Comparison of ENCODE assay signal across 1 cellular context in genomic region chr7:51645707-51646298, GRCh38.
TF ChIP-seq lines count a peak whose summit lies in the region.

No MANE protein-coding gene starts in this region.

TF ChIP-seq in HepG2, 621 proteins besides CTCF, POLR2A, EP300 and RAD21 (continued from another document):
- TF ChIP-seq ZNF280D (CRISPR knock-in tag; IDR thresholded peaks at IDR 0.05), result no peak
- TF ChIP-seq RXRB (CRISPR knock-in tag; IDR thresholded peaks at IDR 0.05; ENCODE audit: borderline replicate concordance), result no peak
- TF ChIP-seq HMGXB4 (CRISPR knock-in tag; IDR thresholded peaks at IDR 0.05; ENCODE audit: borderline replicate concordance in 1 of 2, low read depth in 1 of 2), result no peak
- TF ChIP-seq SRSF9 (IDR thresholded peaks at IDR 0.05; ENCODE audit: borderline replicate concordance, insufficient read depth, low read depth, low read length, poor library complexity, severe bottlenecking), result no peak
- no peak for TF ChIP-seq ZNF224 (CRISPR knock-in tag; IDR thresholded peaks at IDR 0.05)
- TF ChIP-seq TAF15 (IDR thresholded peaks at IDR 0.05; ENCODE audit: low read depth, low read length, poor library complexity, severe bottlenecking), result no peak
- TF ChIP-seq ZNF138 (CRISPR knock-in tag; IDR thresholded peaks at IDR 0.05; ENCODE audit: low read depth), result no peak
- no peak for TF ChIP-seq ZFP91 (CRISPR knock-in tag; IDR thresholded peaks at IDR 0.05; ENCODE audit: borderline replicate concordance)
- no peak for TF ChIP-seq SMAD9 (CRISPR knock-in tag; IDR thresholded peaks at IDR 0.05)
- no peak for TF ChIP-seq NR0B2 (CRISPR knock-in tag; IDR thresholded peaks at IDR 0.05)
- no peak for TF ChIP-seq ATF1 (CRISPR knock-in tag; IDR thresholded peaks at IDR 0.05)
TF ChIP-seq in HepG2: peak in this region for 0.
